Comparison of ENCODE assay signal across 8 cellular contexts in genomic region chr5:51013036-51013435, GRCh38.
"Had no signal": no experiment of that assay in that cellular context is flagged by ENCODE, and none has a peak within 500 bp of the region (broad histone marks: within the 10 kb centered on the region; RNA-seq: fewer than 3 reads in every experiment).

No MANE protein-coding gene starts in this region.

- FAIRE-seq: G401.6, GM12878, GM12891, GM12892, GM18507, GM19239 had no signal

- ATAC-seq: GM12878 had no signal

- DNase-seq: GDM1, GF-D8 had no signal

- H3K4me3 ChIP-seq: GM12878 had no signal
